In genomic region chr2:83517727-83518368, GRCh38 we compare ENCODE assay signal across 1 cellular context.
TF ChIP-seq lines count a peak whose summit lies in the region.

No MANE protein-coding gene starts in this region.

TF ChIP-seq in H1, 55 proteins besides CTCF, POLR2A, EP300 and RAD21 (continued from another document):
- TF ChIP-seq TEAD4 (IDR thresholded peaks at IDR 0.05; ENCODE audit: low read depth, low read length) = no peak
- no peak for TF ChIP-seq TAF1 (IDR thresholded peaks at IDR 0.05; ENCODE audit: low read depth, low read length)
- no peak for TF ChIP-seq SP1 (IDR thresholded peaks at IDR 0.05; ENCODE audit: low read depth, low read length)
- TF ChIP-seq POU5F1 (IDR thresholded peaks at IDR 0.05; ENCODE audit: low read depth, low read length) = no peak
